Comparison of ENCODE assay signal across 27 cellular contexts in genomic region chr5:140469259-140469658, GRCh38.
"Had no signal": no experiment of that assay in that cellular context is flagged by ENCODE, and none has a peak within 500 bp of the region (broad histone marks: within the 10 kb centered on the region; RNA-seq: fewer than 3 reads in every experiment).

No MANE protein-coding gene starts in this region.

- H3K4me1 ChIP-seq: colonic mucosa, parathyroid adenoma had no signal

- H3K27ac ChIP-seq: colonic mucosa, heart left ventricle, parathyroid adenoma, right atrium auricular region, tibial nerve had no signal

- H3K4me3 Mint-ChIP-seq: activated CD4-positive, alpha-beta memory T cell treated with anti-CD3 and anti-CD28 coated beads, Interleukin-2, amount 10 ng/mL, durations not matched to agents 7 days and 5 days; activated CD4-positive, alpha-beta T cell treated with anti-CD3 and anti-CD28 coated beads, Interleukin-2, amount 10 ng/mL, durations not matched to agents 7 days and 5 days; activated naive CD4-positive, alpha-beta T cell treated with anti-CD3 and anti-CD28 coated beads, Interleukin-2, amount 50 U/mL, for 24 hours; activated T-cell treated with anti-CD3 and anti-CD28 coated beads, Interleukin-2, amount 50 U/mL, for 4 hours; activated T-helper 17 cell treated with anti-CD3 and anti-CD28 coated beads, Interleukin-2, amount 50 U/mL, for 72 hours; effector memory CD8-positive, alpha-beta T cell; memory B cell; naive thymus-derived CD4-positive, alpha-beta T cell; neural crest cell; T-helper 1 cell treated with Interleukin-12 subunit alpha and Interleukin-12 subunit beta and Interleukin-4 antibody, amounts not matched to agents 30 μg/mL and 1 μg/mL, for 36 hours had no signal

- H3K4me3 ChIP-seq: colonic mucosa, heart left ventricle, right atrium auricular region, tibial nerve had no signal

- H3K27me3 Mint-ChIP-seq: activated CD4-positive, alpha-beta memory T cell treated with anti-CD3 and anti-CD28 coated beads, Interleukin-2, amount 10 ng/mL, durations not matched to agents 7 days and 5 days; activated CD4-positive, alpha-beta T cell treated with anti-CD3 and anti-CD28 coated beads, Interleukin-2, amount 10 ng/mL, durations not matched to agents 7 days and 5 days; activated naive CD4-positive, alpha-beta T cell treated with anti-CD3 and anti-CD28 coated beads, Interleukin-2, amount 50 U/mL, for 24 hours; activated T-helper 17 cell treated with anti-CD3 and anti-CD28 coated beads, Interleukin-2, amount 50 U/mL, for 72 hours; effector memory CD8-positive, alpha-beta T cell; memory B cell; naive thymus-derived CD4-positive, alpha-beta T cell had no signal

- H3K27ac Mint-ChIP-seq: activated CD4-positive, alpha-beta memory T cell treated with anti-CD3 and anti-CD28 coated beads, Interleukin-2, amount 10 ng/mL, durations not matched to agents 7 days and 5 days; activated CD4-positive, alpha-beta T cell treated with anti-CD3 and anti-CD28 coated beads, Interleukin-2, amount 10 ng/mL, durations not matched to agents 7 days and 5 days; activated naive CD4-positive, alpha-beta T cell treated with anti-CD3 and anti-CD28 coated beads, Interleukin-2, amount 50 U/mL, for 24 hours; activated T-helper 17 cell treated with anti-CD3 and anti-CD28 coated beads, Interleukin-2, amount 50 U/mL, for 72 hours; effector memory CD8-positive, alpha-beta T cell; memory B cell; T-helper 1 cell treated with Interleukin-12 subunit alpha and Interleukin-12 subunit beta and Interleukin-4 antibody, amounts not matched to agents 30 μg/mL and 1 μg/mL, for 36 hours had no signal

- H3K9ac ChIP-seq: parathyroid adenoma had no signal

- H2AFZ ChIP-seq: parathyroid adenoma had no signal

- H3K4me1 Mint-ChIP-seq: activated CD4-positive, alpha-beta memory T cell treated with anti-CD3 and anti-CD28 coated beads, Interleukin-2, amount 10 ng/mL, durations not matched to agents 7 days and 5 days; activated CD4-positive, alpha-beta T cell treated with anti-CD3 and anti-CD28 coated beads, Interleukin-2, amount 10 ng/mL, durations not matched to agents 7 days and 5 days; activated T-helper 17 cell treated with anti-CD3 and anti-CD28 coated beads, Interleukin-2, amount 50 U/mL, for 72 hours; memory B cell; neural crest cell had no signal

- H3K79me2 ChIP-seq: parathyroid adenoma had no signal

- H3K36me3 ChIP-seq: colonic mucosa had no signal

- H3K27me3 ChIP-seq: colonic mucosa, heart left ventricle, right atrium auricular region, tibial nerve had no signal

- H3K9me3 ChIP-seq: colonic mucosa, heart left ventricle, right atrium auricular region, tibial nerve had no signal

- DNase-seq: activated CD4-positive, alpha-beta memory T cell treated with anti-CD3 and anti-CD28 coated beads, Interleukin-2, amount 10 ng/mL, durations not matched to agents 7 days and 5 days; activated CD4-positive, alpha-beta T cell treated with anti-CD3 and anti-CD28 coated beads for 1 hour; activated CD4-positive, alpha-beta T cell treated with anti-CD3 and anti-CD28 coated beads, Interleukin-2, amount 10 ng/mL, durations not matched to agents 7 days and 5 days; activated T-cell treated with anti-CD3 and anti-CD28 coated beads, Interleukin-2, amount 50 U/mL, for 4 hours; anterior cingulate cortex; cerebellar nuclear complex; colonic mucosa; effector memory CD8-positive, alpha-beta T cell; foreskin fibroblast; heart left ventricle; hypothalamus; midbrain; naive thymus-derived CD4-positive, alpha-beta T cell; occipital lobe; stimulated activated CD4-positive, alpha-beta T cell treated with anti-CD3 and anti-CD28 coated beads, Interleukin-15, amount 100 ng/mL, for 24 hours; stimulated activated CD4-positive, alpha-beta T cell treated with anti-CD3 and anti-CD28 coated beads, Interleukin-2, amount 100 ng/mL, for 24 hours; stimulated activated naive CD4-positive, alpha-beta T cell treated with Interleukin-2 at 50 U/mL for 16 hours; T1000 had no signal

- ATAC-seq: activated T-cell treated with anti-CD3 and anti-CD28 coated beads, Interleukin-2, amount 50 U/mL, for 4 hours; activated T-helper 17 cell treated with anti-CD3 and anti-CD28 coated beads, Interleukin-2, amount 50 U/mL, for 72 hours; effector memory CD8-positive, alpha-beta T cell; esophagus mucosa; heart left ventricle; naive thymus-derived CD4-positive, alpha-beta T cell had no signal

- H3K9me3 Mint-ChIP-seq: activated CD4-positive, alpha-beta memory T cell treated with anti-CD3 and anti-CD28 coated beads, Interleukin-2, amount 10 ng/mL, durations not matched to agents 7 days and 5 days; activated CD4-positive, alpha-beta T cell treated with anti-CD3 and anti-CD28 coated beads, Interleukin-2, amount 10 ng/mL, durations not matched to agents 7 days and 5 days; activated naive CD4-positive, alpha-beta T cell treated with anti-CD3 and anti-CD28 coated beads, Interleukin-2, amount 50 U/mL, for 24 hours; activated T-cell treated with anti-CD3 and anti-CD28 coated beads, Interleukin-2, amount 50 U/mL, for 4 hours; activated T-helper 17 cell treated with anti-CD3 and anti-CD28 coated beads, Interleukin-2, amount 50 U/mL, for 72 hours; effector memory CD8-positive, alpha-beta T cell; memory B cell; naive thymus-derived CD4-positive, alpha-beta T cell; neural crest cell; T-helper 1 cell treated with Interleukin-12 subunit alpha and Interleukin-12 subunit beta and Interleukin-4 antibody, amounts not matched to agents 30 μg/mL and 1 μg/mL, for 36 hours had no signal
